In the genomic region with DNA sequence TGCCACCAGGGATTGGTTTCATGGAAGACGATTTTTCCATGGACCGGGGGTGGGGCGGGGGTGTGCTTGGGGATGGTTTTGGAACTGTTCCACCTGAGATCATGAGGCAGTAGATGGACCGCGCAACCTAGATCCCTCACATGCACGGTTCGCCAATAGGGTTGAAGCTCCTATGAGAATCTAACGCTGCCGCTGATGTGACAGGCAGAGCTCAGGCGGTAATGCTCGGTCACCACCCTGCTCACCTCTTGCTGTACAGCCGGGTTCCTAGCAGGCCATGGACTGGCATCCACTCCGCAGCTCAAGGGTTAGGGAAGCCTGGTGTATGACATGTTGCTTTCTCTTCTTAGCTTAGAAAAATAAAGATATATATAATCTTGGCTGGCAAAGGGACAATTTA, we compare ENCODE assay signal across 26 cellular contexts.
"Had no signal": no experiment of that assay in that cellular context is flagged by ENCODE, and none has a peak within 500 bp of the region (broad histone marks: within the 10 kb centered on the region; RNA-seq: fewer than 3 reads in every experiment).

No MANE protein-coding gene starts in this region.

- H3K27me3 ChIP-seq: adrenal gland, body of pancreas, esophagus squamous epithelium had no signal

- H3K9me3 ChIP-seq: adrenal gland, body of pancreas, esophagus squamous epithelium had no signal

- ATAC-seq: activated CD4-positive, alpha-beta T cell treated with anti-CD3 and anti-CD28 coated beads for 36 hours; activated CD8-positive, alpha-beta memory T cell treated with anti-CD3 and anti-CD28 coated beads, Interleukin-2, amount 10 ng/mL, durations not matched to agents 7 days and 5 days; activated CD8-positive, alpha-beta T cell treated with anti-CD3 and anti-CD28 coated beads, Interleukin-2, amount 10 ng/mL, durations not matched to agents 7 days and 5 days; activated naive CD8-positive, alpha-beta T cell treated with anti-CD3 and anti-CD28 coated beads, Interleukin-2, amount 50 U/mL, for 24 hours; body of pancreas; effector memory CD8-positive, alpha-beta T cell; T-helper 17 cell had no signal

- H3K4me3 ChIP-seq: adrenal gland, body of pancreas, esophagus squamous epithelium had no signal

- DNase-seq: activated CD4-positive, alpha-beta memory T cell treated with anti-CD3 and anti-CD28 coated beads for 36 hours; activated CD4-positive, alpha-beta T cell treated with anti-CD3 and anti-CD28 coated beads for 36 hours; activated CD4-positive, alpha-beta T cell treated with anti-CD3 and anti-CD28 coated beads, Interleukin-2, amount 10 ng/mL, durations not matched to agents 24 days and 14 days; activated CD4-positive, CD25-positive, alpha-beta regulatory T cell; activated CD4-positive, CD25-positive, alpha-beta regulatory T cell treated with anti-CD3 and anti-CD28 coated beads, Interleukin-2, amount 50 U/mL, for 72 hours; activated CD8-positive, alpha-beta memory T cell treated with anti-CD3 and anti-CD28 coated beads, Interleukin-2, amount 10 ng/mL, durations not matched to agents 7 days and 5 days; activated CD8-positive, alpha-beta memory T cell treated with anti-CD3 and anti-CD28 coated beads, Interleukin-2, amount 50 U/mL, for 4 hours; activated CD8-positive, alpha-beta T cell treated with anti-CD3 and anti-CD28 coated beads, Interleukin-2, amount 10 ng/mL, durations not matched to agents 7 days and 5 days; activated effector memory CD4-positive, alpha-beta T cell treated with anti-CD3 and anti-CD28 coated beads, Interleukin-2, amount 50 U/mL, for 16 hours; activated naive CD4-positive, alpha-beta T cell treated with anti-CD3 and anti-CD28 coated beads for 36 hours; activated naive CD8-positive, alpha-beta T cell treated with anti-CD3 and anti-CD28 coated beads for 36 hours; activated naive CD8-positive, alpha-beta T cell treated with anti-CD3 and anti-CD28 coated beads, Interleukin-2, amount 50 U/mL, for 24 hours; activated T-cell treated with anti-CD3 and anti-CD28 coated beads, Interleukin-2, amount 50 U/mL, for 1 hour; activated T-cell treated with anti-CD3 and anti-CD28 coated beads, Interleukin-2, amount 50 U/mL, for 48 hours; adrenal gland; amygdala; body of pancreas; cortex of kidney; dermis blood vessel endothelial cell; effector CD4-positive, alpha-beta T cell; effector memory CD8-positive, alpha-beta T cell; erythroblast; esophagus squamous epithelium; T-helper 1 cell; T-helper 17 cell; T1000 had no signal

- H3K27ac ChIP-seq: adrenal gland, body of pancreas, esophagus squamous epithelium had no signal

- H3K4me1 ChIP-seq: adrenal gland, body of pancreas, esophagus squamous epithelium had no signal
